ENCODE assay signal across 24 cellular contexts in the genomic region with DNA sequence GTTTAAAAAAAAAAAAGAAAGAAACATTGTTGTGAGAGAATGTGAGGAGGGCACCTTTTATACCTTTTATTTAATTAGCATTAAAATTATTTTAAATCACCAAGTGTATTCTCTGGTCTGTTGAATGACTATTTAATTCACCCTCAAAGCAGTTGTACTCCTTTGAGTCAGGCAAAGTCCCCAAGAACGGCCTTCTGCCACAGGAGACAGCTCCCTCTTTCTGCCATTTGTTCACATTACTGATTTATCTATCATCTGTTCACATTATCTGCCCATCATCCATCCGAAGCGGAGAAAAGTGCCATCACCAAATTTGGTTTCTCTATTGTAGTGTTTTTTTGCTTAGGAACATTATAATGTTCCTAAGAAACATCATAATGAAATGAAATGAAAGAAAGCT.
DNase-seq lines count a peak whose midpoint lies in the region; ATAC-seq and TF ChIP-seq lines count a peak whose summit lies in the region.
"Had no signal": no experiment of that assay in that cellular context is flagged by ENCODE, and none has a peak within 500 bp of the region (broad histone marks: within the 10 kb centered on the region; RNA-seq: fewer than 3 reads in every experiment).

No MANE protein-coding gene starts in this region.

- DNase-seq in NCI-H1694 (lab: John Stamatoyannopoulos, UW) (peak; percentile 10), NCI-H1694 treated with DMSO at 0.1 percent for 48 hours (lab: John Stamatoyannopoulos, UW) (no peak), H7 (peak; percentile 16), PC-3 (peak; percentile 18), left lobe of liver (ENCODE audit: low spot score) (no peak), SK-N-DZ (ENCODE audit: low spot score) (no peak), uterus (no peak)
- DNase-seq in stimulated activated effector memory CD8-positive, alpha-beta T cell treated with anti-CD3 and anti-CD28 coated beads, Interleukin-12 subunit alpha, Interleukin-12 subunit beta, amount 100 ng/mL, for 72 hours (ENCODE audit: low spot score in 2 of 2): no peak
- DNase-seq: activated CD4-positive, alpha-beta T cell treated with anti-CD3 and anti-CD28 coated beads, Interleukin-2, amount 50 U/mL, for 48 hours; activated naive CD4-positive, alpha-beta T cell treated with Interleukin-2 at 50 U/mL for 16 hours; anterior cingulate cortex; C1 segment of cervical spinal cord; caudate nucleus; DMS153; esophagus squamous epithelium; MG63; NCI-H187 treated with DMSO at 0.1 percent for 48 hours; NCI-H446 treated with DMSO at 0.1 percent for 48 hours; stimulated activated CD4-positive, alpha-beta T cell treated with anti-CD3 and anti-CD28 coated beads, Interleukin-4, amount 100 ng/mL, for 24 hours; T-helper 2 cell had no signal

- no peak overlapping the region for H3K27ac Mint-ChIP-seq in stimulated activated effector memory CD8-positive, alpha-beta T cell treated with anti-CD3 and anti-CD28 coated beads, Interleukin-12 subunit alpha, Interleukin-12 subunit beta, amount 100 ng/mL, for 72 hours
- H3K27ac Mint-ChIP-seq: WTC11 had no signal

- BruUV-seq in PC-3 (replicated peaks; lab: Mats Ljungman, UMichigan): no TSS peak

- H3K79me2 ChIP-seq in PC-3 (ENCODE audit: low read length): no peaks in the 10 kb centered on the region

- H3K36me3 ChIP-seq in H7 (replicated peaks; ENCODE audit: control insufficient read depth, insufficient read depth, low read length) (no peaks in the 10 kb centered on the region), PC-3 (ENCODE audit: low read depth, low read length) (no peaks in the 10 kb centered on the region), uterus (no peaks in the 10 kb centered on the region)
- H3K36me3 ChIP-seq: esophagus squamous epithelium, MG63, neutrophil, vagina had no signal

- no peak overlapping the region for H3K4me3 Mint-ChIP-seq in stimulated activated effector memory CD8-positive, alpha-beta T cell treated with anti-CD3 and anti-CD28 coated beads, Interleukin-12 subunit alpha, Interleukin-12 subunit beta, amount 100 ng/mL, for 72 hours
- H3K4me3 Mint-ChIP-seq: WTC11 had no signal

- H3K9me2 ChIP-seq in PC-3 (replicated peaks; ENCODE audit: low read length): no peaks in the 10 kb centered on the region

- no peaks in the 10 kb centered on the region for H3K4me1 Mint-ChIP-seq in stimulated activated effector memory CD8-positive, alpha-beta T cell treated with anti-CD3 and anti-CD28 coated beads, Interleukin-12 subunit alpha, Interleukin-12 subunit beta, amount 100 ng/mL, for 72 hours
- H3K4me1 Mint-ChIP-seq: WTC11 had no signal

- H3K4me2 ChIP-seq in PC-3 (ENCODE audit: low read length): no peak overlapping the region
- H3K4me2 ChIP-seq: smooth muscle cell had no signal

- H3K9me3 ChIP-seq in PC-3 (ENCODE audit: low read length) (no peaks in the 10 kb centered on the region), uterus (no peaks in the 10 kb centered on the region)
- H3K9me3 ChIP-seq: esophagus squamous epithelium, MG63, neutrophil, vagina had no signal

- H3K27ac ChIP-seq in PC-3 (ENCODE audit: low read length) (no peak overlapping the region), uterus (no peak overlapping the region)
- H3K27ac ChIP-seq: esophagus squamous epithelium, neutrophil, vagina had no signal

- POLR2A ChIA-PET in PC-3 (lab: Charles Lee; ENCODE audit: unreplicated experiment): no interaction called here

- ATAC-seq in PC-3: peak; percentile 42
- peak; percentile 78 for ATAC-seq in left lobe of liver
- ATAC-seq in stimulated activated effector memory CD8-positive, alpha-beta T cell treated with anti-CD3 and anti-CD28 coated beads, Interleukin-12 subunit alpha, Interleukin-12 subunit beta, amount 100 ng/mL, for 72 hours: no peak
- ATAC-seq: WTC11 had no signal

- no peak for TF ChIP-seq POLR2A in uterus (IDR thresholded peaks at IDR 0.05)

- CTCF ChIA-PET in PC-3 (lab: Charles Lee): no interaction called here

- H4K20me1 ChIP-seq in PC-3 (ENCODE audit: low read length): no peaks in the 10 kb centered on the region

- TF ChIP-seq CTCF in PC-3 (conservative IDR thresholded peaks at IDR 0.05; ENCODE audit: low read depth, low read length) (peak; percentile 45), uterus (IDR thresholded peaks at IDR 0.05) (no peak)

- H3K4me3 ChIP-seq in H7 (ENCODE audit: insufficient read depth, low read depth, low read length): no peak overlapping the region
- no peak overlapping the region for H3K4me3 ChIP-seq in PC-3 (ENCODE audit: low read length)
- no peak overlapping the region for H3K4me3 ChIP-seq in uterus
- H3K4me3 ChIP-seq: esophagus squamous epithelium, MG63, smooth muscle cell, vagina had no signal

- H3K9ac ChIP-seq in PC-3 (ENCODE audit: low read length): no peak overlapping the region

- no peaks in the 10 kb centered on the region for H3K36me3 Mint-ChIP-seq in stimulated activated effector memory CD8-positive, alpha-beta T cell treated with anti-CD3 and anti-CD28 coated beads, Interleukin-12 subunit alpha, Interleukin-12 subunit beta, amount 100 ng/mL, for 72 hours

- H2AFZ ChIP-seq in PC-3 (ENCODE audit: low read length): no peak overlapping the region

- no peaks in the 10 kb centered on the region for H3K27me3 ChIP-seq in H7 (ENCODE audit: control insufficient read depth, insufficient read depth, low read length)
- peaks cover 10% of the 10 kb centered on the region; the same call in 1 of the 2 replicates for H3K27me3 ChIP-seq in PC-3 (ENCODE audit: low read length)
- H3K27me3 ChIP-seq in uterus: no peaks in the 10 kb centered on the region
- H3K27me3 ChIP-seq: esophagus squamous epithelium, MG63, neutrophil, vagina had no signal

- no peaks in the 10 kb centered on the region for H3K9me3 Mint-ChIP-seq in stimulated activated effector memory CD8-positive, alpha-beta T cell treated with anti-CD3 and anti-CD28 coated beads, Interleukin-12 subunit alpha, Interleukin-12 subunit beta, amount 100 ng/mL, for 72 hours

- H3K4me1 ChIP-seq in PC-3 (ENCODE audit: insufficient read depth, low read length) (no peaks in the 10 kb centered on the region), uterus (no peaks in the 10 kb centered on the region)
- H3K4me1 ChIP-seq: esophagus squamous epithelium, vagina had no signal

- no peaks in the 10 kb centered on the region for H3F3A ChIP-seq in PC-3 (ENCODE audit: low read length, unreplicated experiment)

- intact Hi-C loops in PC-3 (cut with micrococcal nuclease): no loop called here
- intact Hi-C loops in uterus (cut with DNase I; ENCODE audit: low total_unique reads): no loop called here

Comparison
In these comparisons a context has a peak if more than half of its experiments do, and no peak if none do; other contexts are left out.
1. DNase-seq: peak in NCI-H1694 (single experiment), H7 (single experiment) and PC-3 (single experiment); none in NCI-H1694 treated with DMSO at 0.1 percent for 48 hours (single experiment), left lobe of liver (single experiment), SK-N-DZ (single experiment), stimulated activated effector memory CD8-positive, alpha-beta T cell treated with anti-CD3 and anti-CD28 coated beads, Interleukin-12 subunit alpha, Interleukin-12 subunit beta, amount 100 ng/mL, for 72 hours (0 of 2) and uterus (0 of 2).